In the genomic region with DNA sequence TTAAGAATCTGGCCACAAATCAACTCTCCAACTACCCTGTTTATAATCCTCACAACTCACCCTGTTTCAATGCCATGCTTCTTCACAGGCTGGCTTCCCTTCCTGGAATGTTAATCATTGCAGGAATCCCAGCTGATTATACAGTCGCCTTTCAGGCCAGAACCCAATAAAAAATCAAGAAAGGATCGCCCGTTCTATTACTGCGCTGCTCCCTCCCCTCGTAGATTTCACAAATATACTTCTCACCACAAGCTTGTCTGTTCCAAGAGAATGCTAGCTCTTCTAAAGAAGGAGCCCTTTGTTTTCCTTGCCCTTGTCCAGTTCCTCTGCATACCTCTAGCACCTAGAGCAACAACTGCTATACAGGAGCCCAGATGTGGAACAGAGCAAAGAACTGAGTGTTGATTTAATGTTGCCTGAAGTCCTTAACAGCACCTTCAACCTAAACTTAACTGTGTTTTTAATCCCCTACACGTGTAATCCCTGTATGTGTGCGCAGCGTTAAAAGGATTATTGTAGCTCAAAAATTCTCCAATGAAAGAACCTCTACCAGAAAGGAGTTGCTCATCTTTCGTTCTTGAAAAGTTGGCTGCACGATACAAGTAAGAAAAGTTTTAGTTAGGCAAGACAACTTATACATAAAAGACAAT, we compare ENCODE assay signal across 8 cellular contexts. TPM values are rescaled to one million over a fixed set of nuclear protein-coding genes. Genes with fewer than 3 reads are reported as not detected.
DNase-seq lines count a peak whose midpoint lies in the region; ATAC-seq, FAIRE-seq and TF ChIP-seq lines count a peak whose summit lies in the region.

No MANE protein-coding gene starts in this region.

- DNase-seq in AG04450 (ENCODE audit: low read depth, low spot score) (no peak), HCT116 (ENCODE audit: low read depth, low spot score) (no peak), hepatic stellate cell (ENCODE audit: low spot score) (peak; percentile 22), small intestine (peak; percentile 70), NCI-H2171 treated with DMSO at 0.1 percent for 48 hours (lab: John Stamatoyannopoulos, UW) (no peak), immature natural killer cell (no peak)
- no peak for DNase-seq in stimulated activated CD4-positive, alpha-beta T cell treated with anti-CD3 and anti-CD28 coated beads, Interleukin-2, amount 100 ng/mL, for 24 hours

- H3K4me1 Mint-ChIP-seq in immature natural killer cell, result peaks cover 10 to 18% of the 10 kb centered on the region in 2 donors

- peak overlapping the region; percentile 92 for H3K4me2 ChIP-seq in HCT116 (ENCODE audit: low read length)

- H3K27ac Mint-ChIP-seq in immature natural killer cell, result no peak overlapping the region

- RAD21 ChIA-PET in HCT116 (lab: Charles Lee; ENCODE audit: low non-redundant PET in 1 of 2, low total read pairs in 2 of 2, uncharacterized antibody in 2 of 2, unreplicated experiment in 2 of 2), result no interaction called here

- peak overlapping the region; percentile 91 for H3K9ac ChIP-seq in HCT116 (ENCODE audit: low read length)

- H3K36me3 Mint-ChIP-seq in immature natural killer cell, result no peaks in the 10 kb centered on the region

- WGBS in small intestine, 3 donors, result 1 to 19% (median 14%) methylated on average over 10 of the region's 10 CpGs

- H3K4me3 Mint-ChIP-seq in immature natural killer cell, result no peak overlapping the region

- ATAC-seq in HCT116 (peak; percentile 11; the same call in 1 of the 2 replicates), SK-N-SH treated with all-trans-retinoic acid at 6 μM for 48 hours (peak; percentile 41)

- TSS peak; percentile 56 for BruUV-seq in HCT116 (replicated peaks; lab: Mats Ljungman, UMichigan)

- intact Hi-C loops in HCT116 (cut with micrococcal nuclease), result no loop called here

- no peak for TF ChIP-seq RAD21 in HCT116 (IDR thresholded peaks at IDR 0.05; ENCODE audit: low read depth)

- no peak overlapping the region for H2AFZ ChIP-seq in HCT116 (ENCODE audit: low read depth, low read length, poor library complexity, severe bottlenecking)

- H3K27me3 ChIP-seq in AG04450 (ENCODE audit: control insufficient read depth, insufficient read depth, low read length) (no peaks in the 10 kb centered on the region), HCT116 (ENCODE audit: insufficient read depth, low read length) (no peaks in the 10 kb centered on the region), small intestine (ENCODE audit: control insufficient read depth in 2 of 2, insufficient read depth in 2 of 2, low read length in 2 of 2) (no peaks in the 10 kb centered on the region)

- POLR2A ChIA-PET in AG04450 (lab: Yijun Ruan, JAX), result interaction anchor here (0.7 kb wide), 1 partner anchor 9 kb away, joined by 3 read pairs; no protein-coding TSS in a partner anchor
- POLR2A ChIA-PET in HCT116 (lab: Charles Lee), result no interaction called here

- no peaks in the 10 kb centered on the region for H3K9me3 Mint-ChIP-seq in immature natural killer cell

- peak overlapping the region; percentile 93 for H3K27ac ChIP-seq in AG04450 (ENCODE audit: low read depth, low read length)
- peak overlapping the region; percentile 85 for H3K27ac ChIP-seq in HCT116 (ENCODE audit: low read depth, low read length)
- H3K27ac ChIP-seq in small intestine (ENCODE audit: low read depth in 1 of 2, low read length in 1 of 2), result peak overlapping the region; percentile 64 to 95

- H3K36me3 ChIP-seq in HCT116 (ENCODE audit: control insufficient read depth in 1 of 2, insufficient read depth in 2 of 2, low read length in 2 of 2) (peaks cover 0 to 4% of the 10 kb centered on the region in 2 experiments; a peak in 1 of 4 replicates), small intestine (ENCODE audit: control insufficient read depth in 2 of 2, insufficient read depth in 2 of 2, low read length in 2 of 2) (no peaks in the 10 kb centered on the region)

- peaks cover 82% of the 10 kb centered on the region for H3K79me2 ChIP-seq in HCT116 (ENCODE audit: insufficient read depth, low read length)

- no peaks in the 10 kb centered on the region for H3K9me2 ChIP-seq in HCT116 (ENCODE audit: insufficient read depth)

- peaks cover 14 to 30% of the 10 kb centered on the region in 2 experiments for H3K4me1 ChIP-seq in HCT116 (ENCODE audit: control insufficient read depth in 1 of 2, insufficient read depth in 2 of 2, low read length in 2 of 2)
- peaks cover 12% of the 10 kb centered on the region in 2 donors for H3K4me1 ChIP-seq in small intestine (ENCODE audit: control insufficient read depth in 2 of 2, insufficient read depth in 1 of 2, low read depth in 1 of 2, low read length in 1 of 2)

- TF ChIP-seq CTCF in AG04450 (IDR thresholded peaks at IDR 0.05; ENCODE audit: low read depth, low read length) (no peak), HCT116 (IDR thresholded peaks at IDR 0.05 in 2 of 3, conservative IDR thresholded peaks at IDR 0.05 in 1 of 3; ENCODE audit: borderline replicate concordance in 1 of 3, insufficient read depth in 1 of 3, low read depth in 2 of 3, low read length in 2 of 3) (no peak)

- H3K27me3 Mint-ChIP-seq in immature natural killer cell (ENCODE audit: low read depth in 3 of 3), result peaks cover 0 to 1% (median 0%) of the 10 kb centered on the region in 3 donors

- H4K20me1 ChIP-seq in HCT116 (ENCODE audit: insufficient read depth), result no peaks in the 10 kb centered on the region

- H3K9me3 ChIP-seq in AG04450 (ENCODE audit: control insufficient read depth, insufficient read depth, low read length) (no peaks in the 10 kb centered on the region), HCT116 (ENCODE audit: control insufficient read depth in 1 of 2, insufficient read depth in 1 of 2, low read depth in 1 of 2, low read length in 2 of 2) (no peaks in the 10 kb centered on the region), small intestine (ENCODE audit: control insufficient read depth, low read depth) (no peaks in the 10 kb centered on the region)

- no peak for TF ChIP-seq POLR2A in HCT116 (IDR thresholded peaks at IDR 0.05; ENCODE audit: borderline replicate concordance, extremely low read depth, insufficient read depth, insufficient read length)

- H3K4me3 ChIP-seq in AG04450 (ENCODE audit: low read depth, low read length) (peak overlapping the region; percentile 92), HCT116 (replicated peaks in 1 of 2; ENCODE audit: low read depth in 1 of 2, low read length in 2 of 2) (peak overlapping the region; percentile 80 to 92), small intestine (ENCODE audit: low read depth in 1 of 2, low read length in 2 of 2) (peak overlapping the region; percentile 66 to 67)

- CTCF ChIA-PET in AG04450 (lab: Charles Lee) (interaction anchor here (0.5 to 5.8 kb wide), 8 partner anchors 39 to 197 kb away, joined by 3 to 31 read pairs (median 4); a partner anchor contains a TSS), HCT116 (lab: Charles Lee) (no interaction called here)

- no peak for FAIRE-seq in small intestine (lab: Jason Lieb, UNC)

TF ChIP-seq in HCT116, 20 proteins besides CTCF, POLR2A, EP300 and RAD21:
- TF ChIP-seq POLR2AphosphoS5 (IDR thresholded peaks at IDR 0.05; ENCODE audit: low read depth, low read length) (no peak), SP1 (IDR thresholded peaks at IDR 0.05; ENCODE audit: low read depth) (0 out of 2 replicates have a peak, but pooled peaks have one; percentile 3), ZNF274 (IDR thresholded peaks at IDR 0.05; ENCODE audit: low read depth, low read length) (no peak), FOSL1 (IDR thresholded peaks at IDR 0.05; ENCODE audit: low read depth) (no peak; the same call in 1 of the 2 replicates), CBX3 (IDR thresholded peaks at IDR 0.05; ENCODE audit: low read depth) (peak; percentile 5; the same call in 1 of the 2 replicates), EGR1 (IDR thresholded peaks at IDR 0.05; ENCODE audit: low read depth) (no peak), CEBPB (IDR thresholded peaks at IDR 0.05; ENCODE audit: low read depth) (0 out of 2 replicates have a peak, but pooled peaks have one; percentile 2), EZH2 (IDR thresholded peaks at IDR 0.05) (no peak), TCF7L2 (IDR thresholded peaks at IDR 0.05; ENCODE audit: borderline replicate concordance, extremely low read depth, insufficient read depth, insufficient read length) (no peak)

TF ChIP-seq in SK-N-SH treated with all-trans-retinoic acid at 6 μM for 48 hours, 23 proteins besides CTCF, POLR2A, EP300 and RAD21:
- TF ChIP-seq TOX (CRISPR knock-in tag; IDR thresholded peaks at IDR 0.05; ENCODE audit: borderline replicate concordance), result no peak
- no peak for TF ChIP-seq ZNF70 (CRISPR knock-in tag; IDR thresholded peaks at IDR 0.05)
- TF ChIP-seq PPARA (CRISPR knock-in tag; IDR thresholded peaks at IDR 0.05; ENCODE audit: borderline replicate concordance), result no peak
- no peak for TF ChIP-seq RARB (CRISPR knock-in tag; IDR thresholded peaks at IDR 0.05)
- TF ChIP-seq GLIS3 (CRISPR knock-in tag; IDR thresholded peaks at IDR 0.05), result no peak

RNA-seq across cellular contexts. Expression of a gene that starts 1.0 kb away (rescaled TPM):
- polyA plus RNA-seq in AG04450 (2011; rRNA removed) (42.9 and 60.7 TPM in 2 replicates), small intestine (10 to 100 TPM; 50.0 to 61.3 (median 58.7) TPM), immature natural killer cell (10 to 100 TPM; 54.6 to 65.7 (median 62.9) TPM)
- 17.1 and 31.6 TPM in 2 replicates for polyA minus RNA-seq in AG04450 (2011; rRNA and poly(A)+ RNA removed)
- 47.2 TPM for total RNA-seq in HCT116 (2021; ENCODE audit: unreplicated experiment)
- polyA plus RNA-seq in HCT116 (2012), result 25.7 and 26.6 TPM in 2 replicates

Comparison
In these comparisons a context has a peak if more than half of its experiments do, and no peak if none do; other contexts are left out.
1. DNase-seq: peak in hepatic stellate cell (single experiment) and small intestine (single experiment); none in AG04450 (single experiment), HCT116 (single experiment), stimulated activated CD4-positive, alpha-beta T cell treated with anti-CD3 and anti-CD28 coated beads, Interleukin-2, amount 100 ng/mL, for 24 hours (0 of 2), NCI-H2171 treated with DMSO at 0.1 percent for 48 hours (single experiment) and immature natural killer cell (0 of 3).
2. Peak in every context shown above with its lines, with median percentiles within 50 percentile points of each other: H3K27ac ChIP-seq and H3K4me3 ChIP-seq.